ENCODE assay signal across 12 cellular contexts in the genomic region with DNA sequence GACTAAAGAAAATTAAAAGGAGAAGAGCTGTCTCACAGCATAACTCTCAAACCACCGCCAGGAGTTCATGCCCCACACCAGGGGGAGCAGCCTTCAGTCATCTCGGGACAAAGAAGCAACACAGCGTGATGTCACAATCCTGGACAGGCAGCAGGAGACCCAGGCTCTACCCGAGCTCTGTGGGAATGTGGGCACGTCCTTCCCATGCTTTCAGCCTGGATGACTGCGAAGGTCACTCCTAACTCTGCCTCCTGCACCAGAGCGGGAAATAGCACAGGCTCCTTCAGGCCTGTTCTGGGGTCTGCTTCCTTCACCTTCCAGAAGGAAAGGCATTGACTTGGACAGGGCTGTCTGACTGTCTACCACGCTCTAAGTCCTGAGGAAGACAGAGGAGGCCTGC. TPM values are rescaled to one million over a fixed set of nuclear protein-coding genes. Genes with fewer than 3 reads are reported as not detected.
DNase-seq lines count a peak whose midpoint lies in the region; ATAC-seq and TF ChIP-seq lines count a peak whose summit lies in the region.
"Had no signal": no experiment of that assay in that cellular context is flagged by ENCODE, and none has a peak within 500 bp of the region (broad histone marks: within the 10 kb centered on the region; RNA-seq: fewer than 3 reads in every experiment).

No MANE protein-coding gene starts in this region.

- no peaks in the 10 kb centered on the region for H4K20me1 ChIP-seq in GM23338 (replicated peaks; ENCODE audit: insufficient read depth)
- no peaks in the 10 kb centered on the region for H4K20me1 ChIP-seq in PC-3 (ENCODE audit: low read length)

- H3K9me2 ChIP-seq in GM23338 (ENCODE audit: insufficient read depth): 0 out of 2 replicates have a peak, but pooled peaks cover 4% of the 10 kb centered on the region
- no peaks in the 10 kb centered on the region for H3K9me2 ChIP-seq in PC-3 (replicated peaks; ENCODE audit: low read length)

- peaks cover 11% of the 10 kb centered on the region for H3K27me3 Mint-ChIP-seq in GM23338 (ENCODE audit: insufficient read depth, low read depth, poor library complexity)
- H3K27me3 Mint-ChIP-seq in endodermal cell (ENCODE audit: insufficient read depth): peaks cover 13% of the 10 kb centered on the region
- no peaks in the 10 kb centered on the region for H3K27me3 Mint-ChIP-seq in osteocyte (ENCODE audit: unreplicated experiment)
- H3K27me3 Mint-ChIP-seq in activated T-helper 1 cell treated with anti-CD3 and anti-CD28 coated beads, Interleukin-12 subunit alpha, Interleukin-12 subunit beta, Interleukin-2, Interleukin-4 antibody, amounts not matched to agents 30 ng/mL and 10 ng/mL and 1 ng/mL, durations not matched to agents 14 hours and 24 hours and 36 hours (ENCODE audit: insufficient read depth): peaks cover 2% of the 10 kb centered on the region
- H3K27me3 Mint-ChIP-seq in activated CD4-positive, alpha-beta memory T cell treated with anti-CD3 and anti-CD28 coated beads for 36 hours: no peaks in the 10 kb centered on the region

- intact Hi-C loops in PC-3 (cut with micrococcal nuclease): no loop called here
- intact Hi-C loops in activated T-helper 1 cell treated with anti-CD3 and anti-CD28 coated beads, Interleukin-12 subunit alpha, Interleukin-12 subunit beta, Interleukin-2, Interleukin-4 antibody, amounts not matched to agents 30 ng/mL and 10 ng/mL and 1 ng/mL, durations not matched to agents 14 hours and 24 hours and 36 hours (cut with micrococcal nuclease): no loop called here
- intact Hi-C loops in activated CD4-positive, alpha-beta memory T cell treated with anti-CD3 and anti-CD28 coated beads for 36 hours (cut with micrococcal nuclease): no loop called here

- no peak overlapping the region for H3K27ac Mint-ChIP-seq in GM23338
- no peak overlapping the region for H3K27ac Mint-ChIP-seq in endodermal cell
- peak overlapping the region; percentile 36 for H3K27ac Mint-ChIP-seq in osteocyte (ENCODE audit: unreplicated experiment)
- no peak overlapping the region for H3K27ac Mint-ChIP-seq in activated T-helper 1 cell treated with anti-CD3 and anti-CD28 coated beads, Interleukin-12 subunit alpha, Interleukin-12 subunit beta, Interleukin-2, Interleukin-4 antibody, amounts not matched to agents 30 ng/mL and 10 ng/mL and 1 ng/mL, durations not matched to agents 14 hours and 24 hours and 36 hours
- no peak overlapping the region for H3K27ac Mint-ChIP-seq in activated CD4-positive, alpha-beta memory T cell treated with anti-CD3 and anti-CD28 coated beads for 36 hours

- H3K9me3 Mint-ChIP-seq in GM23338 (no peaks in the 10 kb centered on the region), endodermal cell (no peaks in the 10 kb centered on the region), osteocyte (ENCODE audit: unreplicated experiment) (no peaks in the 10 kb centered on the region)
- H3K9me3 Mint-ChIP-seq in activated T-helper 1 cell treated with anti-CD3 and anti-CD28 coated beads, Interleukin-12 subunit alpha, Interleukin-12 subunit beta, Interleukin-2, Interleukin-4 antibody, amounts not matched to agents 30 ng/mL and 10 ng/mL and 1 ng/mL, durations not matched to agents 14 hours and 24 hours and 36 hours: no peaks in the 10 kb centered on the region
- H3K9me3 Mint-ChIP-seq in activated CD4-positive, alpha-beta memory T cell treated with anti-CD3 and anti-CD28 coated beads for 36 hours: no peaks in the 10 kb centered on the region

- H3K4me3 ChIP-seq in GM23338: no peak overlapping the region
- no peak overlapping the region for H3K4me3 ChIP-seq in PC-3 (ENCODE audit: low read length)
- no peak overlapping the region for H3K4me3 ChIP-seq in endodermal cell (ENCODE audit: low read length)
- H3K4me3 ChIP-seq: thoracic aorta had no signal

- 54 to 72% methylated on average over 6 to 8 of the region's 8 CpGs for WGBS in endodermal cell (ENCODE audit: insufficient coverage in 1 of 2, insufficient read length in 1 of 2), 2 experiments

- DNase-seq in GM23338 (ENCODE audit: low spot score) (peak; percentile 22), PC-3 (peak; percentile 39), endodermal cell (no peak), osteocyte (ENCODE audit: extremely low spot score, unreplicated experiment) (no peak), mesenteric fat pad (ENCODE audit: low spot score) (no peak)
- DNase-seq in activated T-helper 1 cell treated with anti-CD3 and anti-CD28 coated beads, Interleukin-12 subunit alpha, Interleukin-12 subunit beta, Interleukin-2, Interleukin-4 antibody, amounts not matched to agents 30 ng/mL and 10 ng/mL and 1 ng/mL, durations not matched to agents 14 hours and 24 hours and 36 hours (ENCODE audit: low spot score): no peak
- no peak for DNase-seq in activated CD4-positive, alpha-beta memory T cell treated with anti-CD3 and anti-CD28 coated beads for 36 hours
- DNase-seq: activated gamma-delta T cell treated with Interleukin-2 at 50 U/mL for 16 hours, DMS79, NCI-H1048 had no signal

- H3K27ac ChIP-seq in GM23338 (ENCODE audit: low read depth): no peak overlapping the region
- H3K27ac ChIP-seq in PC-3 (ENCODE audit: low read length): peak overlapping the region; percentile 99
- peak overlapping the region; percentile 41 for H3K27ac ChIP-seq in endodermal cell (ENCODE audit: low read depth, low read length)
- H3K27ac ChIP-seq: neutrophil, thoracic aorta had no signal

- no TSS peak for BruUV-seq in PC-3 (replicated peaks; lab: Mats Ljungman, UMichigan)

- H3K4me1 Mint-ChIP-seq in GM23338: peaks cover 7% of the 10 kb centered on the region; the same call in 2 of the 3 replicates
- peaks cover 1% of the 10 kb centered on the region for H3K4me1 Mint-ChIP-seq in endodermal cell
- peaks cover 13% of the 10 kb centered on the region for H3K4me1 Mint-ChIP-seq in osteocyte (ENCODE audit: unreplicated experiment)
- no peaks in the 10 kb centered on the region for H3K4me1 Mint-ChIP-seq in activated T-helper 1 cell treated with anti-CD3 and anti-CD28 coated beads, Interleukin-12 subunit alpha, Interleukin-12 subunit beta, Interleukin-2, Interleukin-4 antibody, amounts not matched to agents 30 ng/mL and 10 ng/mL and 1 ng/mL, durations not matched to agents 14 hours and 24 hours and 36 hours (ENCODE audit: low read depth)
- no peaks in the 10 kb centered on the region for H3K4me1 Mint-ChIP-seq in activated CD4-positive, alpha-beta memory T cell treated with anti-CD3 and anti-CD28 coated beads for 36 hours (ENCODE audit: low read depth)

- POLR2A ChIA-PET in PC-3 (lab: Charles Lee; ENCODE audit: unreplicated experiment): no interaction called here
- POLR2A ChIA-PET in activated CD4-positive, alpha-beta memory T cell treated with anti-CD3 and anti-CD28 coated beads for 36 hours (lab: Charles Lee): no interaction called here

- CTCF ChIA-PET in PC-3 (lab: Charles Lee): no interaction called here
- CTCF ChIA-PET in activated CD4-positive, alpha-beta memory T cell treated with anti-CD3 and anti-CD28 coated beads for 36 hours (lab: Charles Lee): no interaction called here

- no peak overlapping the region for H3K4me2 ChIP-seq in GM23338
- peak overlapping the region; percentile 50 for H3K4me2 ChIP-seq in PC-3 (ENCODE audit: low read length)

- TF ChIP-seq CTCF in GM23338 (conservative IDR thresholded peaks at IDR 0.05; ENCODE audit: low read depth in 2 of 2): peak in 1 of 2 experiments; percentile 33; a peak in 3 of 4 replicates
- 0 out of 2 replicates have a peak, but pooled peaks have one; percentile 19 for TF ChIP-seq CTCF in PC-3 (conservative IDR thresholded peaks at IDR 0.05; ENCODE audit: low read depth, low read length)
- TF ChIP-seq CTCF in endodermal cell (conservative IDR thresholded peaks at IDR 0.05): peak; percentile 57
- peak; percentile 49 for TF ChIP-seq CTCF in osteocyte (IDR thresholded peaks at IDR 0.05)

- H3K4me1 ChIP-seq in GM23338 (ENCODE audit: insufficient read depth): 0 out of 2 replicates have a peak, but pooled peaks cover 2% of the 10 kb centered on the region
- peaks cover 57% of the 10 kb centered on the region for H3K4me1 ChIP-seq in PC-3 (ENCODE audit: insufficient read depth, low read length)
- H3K4me1 ChIP-seq in endodermal cell (ENCODE audit: control insufficient read depth, insufficient read depth, low read length): no peaks in the 10 kb centered on the region

- H3F3A ChIP-seq in GM23338 (replicated peaks; ENCODE audit: low read depth): no peaks in the 10 kb centered on the region
- peaks cover 12% of the 10 kb centered on the region for H3F3A ChIP-seq in PC-3 (ENCODE audit: low read length, unreplicated experiment)

- H2AFZ ChIP-seq in GM23338 (peak overlapping the region; percentile 59), PC-3 (ENCODE audit: low read length) (no peak overlapping the region)

- H3K9me3 ChIP-seq in PC-3 (ENCODE audit: low read length) (no peaks in the 10 kb centered on the region), endodermal cell (ENCODE audit: control insufficient read depth, low read length) (no peaks in the 10 kb centered on the region)
- H3K9me3 ChIP-seq: neutrophil, thoracic aorta had no signal

- ATAC-seq in GM23338: peak; percentile 77
- ATAC-seq in PC-3: no peak

- H3K27me3 ChIP-seq in GM23338 (ENCODE audit: insufficient read depth): no peaks in the 10 kb centered on the region
- H3K27me3 ChIP-seq in PC-3 (ENCODE audit: low read length): no peaks in the 10 kb centered on the region
- H3K27me3 ChIP-seq in endodermal cell (ENCODE audit: control insufficient read depth, insufficient read depth, low read length, poor library complexity, severe bottlenecking): no peaks in the 10 kb centered on the region

- H3K4me3 Mint-ChIP-seq in GM23338: no peak overlapping the region; the same call in 2 of the 3 replicates
- H3K4me3 Mint-ChIP-seq in endodermal cell: no peak overlapping the region
- peak overlapping the region; percentile 4 for H3K4me3 Mint-ChIP-seq in osteocyte (ENCODE audit: unreplicated experiment)
- H3K4me3 Mint-ChIP-seq in activated T-helper 1 cell treated with anti-CD3 and anti-CD28 coated beads, Interleukin-12 subunit alpha, Interleukin-12 subunit beta, Interleukin-2, Interleukin-4 antibody, amounts not matched to agents 30 ng/mL and 10 ng/mL and 1 ng/mL, durations not matched to agents 14 hours and 24 hours and 36 hours: no peak overlapping the region
- H3K4me3 Mint-ChIP-seq in activated CD4-positive, alpha-beta memory T cell treated with anti-CD3 and anti-CD28 coated beads for 36 hours: no peak overlapping the region

- H3K79me2 ChIP-seq in GM23338 (replicated peaks; ENCODE audit: insufficient read depth) (no peaks in the 10 kb centered on the region), PC-3 (ENCODE audit: low read length) (no peaks in the 10 kb centered on the region)

- H3K9ac ChIP-seq in PC-3 (ENCODE audit: low read length) (peak overlapping the region; percentile 86), endodermal cell (ENCODE audit: extremely low read depth, low read length, poor library complexity, severe bottlenecking) (no peak overlapping the region)

- H3K36me3 Mint-ChIP-seq in GM23338 (ENCODE audit: low read depth): no peaks in the 10 kb centered on the region
- no peaks in the 10 kb centered on the region for H3K36me3 Mint-ChIP-seq in endodermal cell (ENCODE audit: low read depth)
- H3K36me3 Mint-ChIP-seq in osteocyte (ENCODE audit: unreplicated experiment): no peaks in the 10 kb centered on the region
- H3K36me3 Mint-ChIP-seq in activated T-helper 1 cell treated with anti-CD3 and anti-CD28 coated beads, Interleukin-12 subunit alpha, Interleukin-12 subunit beta, Interleukin-2, Interleukin-4 antibody, amounts not matched to agents 30 ng/mL and 10 ng/mL and 1 ng/mL, durations not matched to agents 14 hours and 24 hours and 36 hours (ENCODE audit: low read depth): no peaks in the 10 kb centered on the region
- no peaks in the 10 kb centered on the region for H3K36me3 Mint-ChIP-seq in activated CD4-positive, alpha-beta memory T cell treated with anti-CD3 and anti-CD28 coated beads for 36 hours

- H3K36me3 ChIP-seq in GM23338 (ENCODE audit: insufficient read depth) (no peaks in the 10 kb centered on the region), PC-3 (ENCODE audit: low read depth, low read length) (no peaks in the 10 kb centered on the region), endodermal cell (ENCODE audit: control insufficient read depth, insufficient read depth, low read length) (no peaks in the 10 kb centered on the region)
- H3K36me3 ChIP-seq: neutrophil, thoracic aorta had no signal

RNA-seq across cellular contexts. Expression of gene NOX5, which starts 31.3 kb away (rescaled TPM):
- 0.03 TPM in 1 of 2 replicates, not detected in the other for total RNA-seq in GM23338 (2014; rRNA removed; shearing (Covaris generic))
- polyA plus RNA-seq in GM23338 (2016; fragmentation: Nextera tagmentation; extraction: Ambion mirVana): not detected in 2 replicates
- total RNA-seq in PC-3 (2014; rRNA removed): 237 and 339 TPM in 2 replicates
- total RNA-seq in endodermal cell: not detected
- polyA plus RNA-seq in endodermal cell (2013, experiment 1 of 2): 0.11 TPM
- not detected for polyA plus RNA-seq in endodermal cell (2013, experiment 2 of 2)
- total RNA-seq in osteocyte: not detected in 2 replicates
- total RNA-seq in activated T-helper 1 cell treated with anti-CD3 and anti-CD28 coated beads, Interleukin-12 subunit alpha, Interleukin-12 subunit beta, Interleukin-2, Interleukin-4 antibody, amounts not matched to agents 30 ng/mL and 10 ng/mL and 1 ng/mL, durations not matched to agents 14 hours and 24 hours and 36 hours: 0.03 TPM in 1 of 2 replicates, not detected in the other
- total RNA-seq in activated CD4-positive, alpha-beta memory T cell treated with anti-CD3 and anti-CD28 coated beads for 36 hours: under 1 TPM in 1 of 2 experiments, not detected in 1; 0.02 TPM
- total RNA-seq in mesenteric fat pad: 0.19 TPM

Comparison
In these comparisons a context has a peak if more than half of its experiments do, and no peak if none do; other contexts are left out.
1. DNase-seq: peak in GM23338 (single experiment) and PC-3 (single experiment); none in endodermal cell (single experiment), osteocyte (single experiment), activated T-helper 1 cell treated with anti-CD3 and anti-CD28 coated beads, Interleukin-12 subunit alpha, Interleukin-12 subunit beta, Interleukin-2, Interleukin-4 antibody, amounts not matched to agents 30 ng/mL and 10 ng/mL and 1 ng/mL, durations not matched to agents 14 hours and 24 hours and 36 hours (single experiment), activated CD4-positive, alpha-beta memory T cell treated with anti-CD3 and anti-CD28 coated beads for 36 hours (single experiment) and mesenteric fat pad (single experiment).
2. RNA of gene NOX5, which starts 31.3 kb away (total RNA-seq): 237 to 339 TPM in PC-3; 0.19 TPM in mesenteric fat pad (single experiment), not detected in endodermal cell, 0.03 TPM in GM23338, 0.03 TPM in activated T-helper 1 cell treated with anti-CD3 and anti-CD28 coated beads, Interleukin-12 subunit alpha, Interleukin-12 subunit beta, Interleukin-2, Interleukin-4 antibody, amounts not matched to agents 30 ng/mL and 10 ng/mL and 1 ng/mL, durations not matched to agents 14 hours and 24 hours and 36 hours, 0.02 TPM in activated CD4-positive, alpha-beta memory T cell treated with anti-CD3 and anti-CD28 coated beads for 36 hours and not detected in osteocyte; every median in the first group is over 100 times any median in the second.